Comparison of ENCODE assay signal across 9 cellular contexts in genomic region chr9:133774799-133775198, GRCh38. TPM values are rescaled to one million over a fixed set of nuclear protein-coding genes. Genes with fewer than 3 reads are reported as not detected.
"Had no signal": no experiment of that assay in that cellular context is flagged by ENCODE, and none has a peak within 500 bp of the region (broad histone marks: within the 10 kb centered on the region; RNA-seq: fewer than 3 reads in every experiment).

No MANE protein-coding gene starts in this region.

- H3K9me3 Mint-ChIP-seq: activated CD4-positive, alpha-beta T cell treated with anti-CD3 and anti-CD28 coated beads, Interleukin-2, amount 10 ng/mL, durations not matched to agents 24 days and 14 days had no signal

- H3K27me3 Mint-ChIP-seq: activated CD4-positive, alpha-beta T cell treated with anti-CD3 and anti-CD28 coated beads, Interleukin-2, amount 10 ng/mL, durations not matched to agents 24 days and 14 days; stimulated activated naive B cell treated with anti-CD40 and anti-IgM and Interleukin-4, amounts not matched to agents 10 μg/mL and 1 μg/mL and 100 μg/mL, for 72 hours; T-helper 17 cell had no signal

- H3K4me3 ChIP-seq: thyroid gland, vagina had no signal

- H3K4me3 Mint-ChIP-seq: activated CD4-positive, alpha-beta T cell treated with anti-CD3 and anti-CD28 coated beads, Interleukin-2, amount 10 ng/mL, durations not matched to agents 24 days and 14 days; activated CD8-positive, alpha-beta T cell treated with anti-CD3 and anti-CD28 coated beads, Interleukin-2, amount 10 ng/mL, durations not matched to agents 7 days and 5 days; stimulated activated naive B cell treated with anti-CD40 and anti-IgM and Interleukin-4, amounts not matched to agents 10 μg/mL and 1 μg/mL and 100 μg/mL, for 72 hours; T-helper 17 cell had no signal

- H3K27ac ChIP-seq: thyroid gland, vagina had no signal

- H3K27ac Mint-ChIP-seq: activated CD4-positive, alpha-beta T cell treated with anti-CD3 and anti-CD28 coated beads, Interleukin-2, amount 10 ng/mL, durations not matched to agents 24 days and 14 days; activated CD8-positive, alpha-beta T cell treated with anti-CD3 and anti-CD28 coated beads, Interleukin-2, amount 10 ng/mL, durations not matched to agents 7 days and 5 days; stimulated activated naive B cell treated with anti-CD40 and anti-IgM and Interleukin-4, amounts not matched to agents 10 μg/mL and 1 μg/mL and 100 μg/mL, for 72 hours; T-helper 17 cell had no signal

- H3K9me3 ChIP-seq: thyroid gland, vagina had no signal

- H3K4me1 Mint-ChIP-seq: activated CD4-positive, alpha-beta T cell treated with anti-CD3 and anti-CD28 coated beads, Interleukin-2, amount 10 ng/mL, durations not matched to agents 24 days and 14 days; stimulated activated naive B cell treated with anti-CD40 and anti-IgM and Interleukin-4, amounts not matched to agents 10 μg/mL and 1 μg/mL and 100 μg/mL, for 72 hours; T-helper 17 cell had no signal

- ATAC-seq: activated CD8-positive, alpha-beta T cell treated with anti-CD3 and anti-CD28 coated beads, Interleukin-2, amount 10 ng/mL, durations not matched to agents 7 days and 5 days; stimulated activated naive B cell treated with anti-CD40 and anti-IgM and Interleukin-4, amounts not matched to agents 10 μg/mL and 1 μg/mL and 100 μg/mL, for 72 hours; T-helper 17 cell had no signal

- H3K27me3 ChIP-seq: thyroid gland, vagina had no signal

- H3K4me1 ChIP-seq: thyroid gland, vagina had no signal

- DNase-seq: activated CD4-positive, alpha-beta T cell treated with anti-CD3 and anti-CD28 coated beads, Interleukin-2, amount 10 ng/mL, durations not matched to agents 24 days and 14 days; activated CD8-positive, alpha-beta T cell treated with anti-CD3 and anti-CD28 coated beads, Interleukin-2, amount 10 ng/mL, durations not matched to agents 7 days and 5 days; stimulated activated CD4-positive, alpha-beta T cell treated with anti-CD3 and anti-CD28 coated beads, Interleukin-15, amount 100 ng/mL, for 24 hours; stimulated activated CD4-positive, alpha-beta T cell treated with anti-CD3 and anti-CD28 coated beads, Interleukin-4, amount 100 ng/mL, for 1 hour; stimulated activated naive B cell treated with anti-CD40 and anti-IgM and Interleukin-4, amounts not matched to agents 10 μg/mL and 1 μg/mL and 100 μg/mL, for 72 hours had no signal

RNA-seq across cellular contexts. Expression of gene SARDH, which starts 36.6 kb away (rescaled TPM):
- polyA plus RNA-seq: neural cell had no signal
